In genomic region chr9:37392272-37392671, GRCh38 we compare ENCODE assay signal across 19 cellular contexts.
"Had no signal": no experiment of that assay in that cellular context is flagged by ENCODE, and none has a peak within 500 bp of the region (broad histone marks: within the 10 kb centered on the region; RNA-seq: fewer than 3 reads in every experiment).

No MANE protein-coding gene starts in this region.

- ATAC-seq: activated CD4-positive, CD25-positive, alpha-beta regulatory T cell treated with anti-CD3 and anti-CD28 coated beads, Interleukin-2, amount 50 U/mL, for 24 hours; left colon; lower lobe of right lung; sciatic nerve; upper lobe of right lung had no signal

- H3K27ac Mint-ChIP-seq: activated naive CD8-positive, alpha-beta T cell treated with anti-CD3 and anti-CD28 coated beads for 36 hours; activated T-helper 1 cell treated with anti-CD3 and anti-CD28 coated beads, Interleukin-12 subunit alpha, Interleukin-12 subunit beta, Interleukin-2, Interleukin-4 antibody, amounts not matched to agents 30 ng/mL and 10 ng/mL and 1 ng/mL, durations not matched to agents 14 hours and 24 hours and 36 hours; stimulated activated naive CD8-positive, alpha-beta T cell treated with anti-CD3 and anti-CD28 coated beads, Interleukin-15, Interleukin-2, amounts not matched to agents 100 ng/mL and 50 ng/mL, for 24 hours had no signal

- H3K27me3 ChIP-seq: brain microvascular endothelial cell, ovary, upper lobe of right lung had no signal

- H3K36me3 Mint-ChIP-seq: activated naive CD8-positive, alpha-beta T cell treated with anti-CD3 and anti-CD28 coated beads for 36 hours had no signal

- H3K9me3 Mint-ChIP-seq: activated naive CD8-positive, alpha-beta T cell treated with anti-CD3 and anti-CD28 coated beads for 36 hours; activated T-helper 1 cell treated with anti-CD3 and anti-CD28 coated beads, Interleukin-12 subunit alpha, Interleukin-12 subunit beta, Interleukin-2, Interleukin-4 antibody, amounts not matched to agents 30 ng/mL and 10 ng/mL and 1 ng/mL, durations not matched to agents 14 hours and 24 hours and 36 hours; neural crest cell; stimulated activated naive CD8-positive, alpha-beta T cell treated with anti-CD3 and anti-CD28 coated beads, Interleukin-15, Interleukin-2, amounts not matched to agents 100 ng/mL and 50 ng/mL, for 24 hours had no signal

- DNase-seq: activated CD4-positive, alpha-beta T cell treated with anti-CD3 and anti-CD28 coated beads, Interleukin-2, amount 50 U/mL, for 1 hour; activated CD8-positive, alpha-beta memory T cell treated with anti-CD3 and anti-CD28 coated beads for 24 hours; activated naive CD8-positive, alpha-beta T cell treated with anti-CD3 and anti-CD28 coated beads for 36 hours; anterior cingulate cortex; brain microvascular endothelial cell; cortex of kidney; effector CD8-positive, alpha-beta T cell; foreskin fibroblast; glutamatergic neuron; left colon; lower lobe of right lung; midbrain; ovary; upper lobe of right lung had no signal

- H3K4me1 Mint-ChIP-seq: neural crest cell had no signal

- H3K4me3 Mint-ChIP-seq: activated naive CD8-positive, alpha-beta T cell treated with anti-CD3 and anti-CD28 coated beads for 36 hours; activated T-helper 1 cell treated with anti-CD3 and anti-CD28 coated beads, Interleukin-12 subunit alpha, Interleukin-12 subunit beta, Interleukin-2, Interleukin-4 antibody, amounts not matched to agents 30 ng/mL and 10 ng/mL and 1 ng/mL, durations not matched to agents 14 hours and 24 hours and 36 hours; neural crest cell; stimulated activated naive CD8-positive, alpha-beta T cell treated with anti-CD3 and anti-CD28 coated beads, Interleukin-15, Interleukin-2, amounts not matched to agents 100 ng/mL and 50 ng/mL, for 24 hours had no signal

- H3K27me3 Mint-ChIP-seq: activated naive CD8-positive, alpha-beta T cell treated with anti-CD3 and anti-CD28 coated beads for 36 hours; stimulated activated naive CD8-positive, alpha-beta T cell treated with anti-CD3 and anti-CD28 coated beads, Interleukin-15, Interleukin-2, amounts not matched to agents 100 ng/mL and 50 ng/mL, for 24 hours had no signal

- H3K9me3 ChIP-seq: lower lobe of right lung, ovary, upper lobe of right lung had no signal

- H3K27ac ChIP-seq: brain microvascular endothelial cell, lower lobe of right lung, ovary, upper lobe of right lung had no signal

- H3K36me3 ChIP-seq: brain microvascular endothelial cell, lower lobe of right lung, ovary, upper lobe of right lung had no signal

- H3K4me3 ChIP-seq: lower lobe of right lung, ovary, upper lobe of right lung had no signal

- H3K4me1 ChIP-seq: lower lobe of right lung, upper lobe of right lung had no signal
